1 cellular context compared by ENCODE assay signal in genomic region chr1:30949487-30949838, GRCh38. TPM values are rescaled to one million over a fixed set of nuclear protein-coding genes. Genes with fewer than 3 reads are reported as not detected.
"Had no signal": no experiment of that assay in that cellular context is flagged by ENCODE, and none has a peak within 500 bp of the region (broad histone marks: within the 10 kb centered on the region; RNA-seq: fewer than 3 reads in every experiment).

No MANE protein-coding gene starts in this region.

RNA-seq across cellular contexts. Expression of gene SDC3, which starts 40.9 kb away (rescaled TPM):
- total RNA-seq: activated CD4-positive, alpha-beta memory T cell treated with anti-CD3 and anti-CD28 coated beads, Interleukin-2, amount 10 ng/mL, durations not matched to agents 7 days and 5 days had no signal
